In genomic region chr5:37727238-37727637, GRCh38 we compare ENCODE assay signal across 9 cellular contexts.
"Had no signal": no experiment of that assay in that cellular context is flagged by ENCODE, and none has a peak within 500 bp of the region (broad histone marks: within the 10 kb centered on the region; RNA-seq: fewer than 3 reads in every experiment).

No MANE protein-coding gene starts in this region.

- H3K27ac Mint-ChIP-seq: GM23338, H9, HFFc6 had no signal

- H3K4me3 Mint-ChIP-seq: GM23338, H9, HFFc6 had no signal

- H3K9me3 ChIP-seq: HAP-1 had no signal

- H3K4me1 ChIP-seq: HAP-1 had no signal

- ATAC-seq: GM23338, HCT116 had no signal

- H3K4me3 ChIP-seq: GM23248, GM23338, HAP-1 had no signal

- H3K9me3 Mint-ChIP-seq: GM23338, H9, HFFc6 had no signal

- DNase-seq: GM23248, GOT3, H7, H9, HCEC 1CT, HFFc6 had no signal

- H3K27ac ChIP-seq: GM23248 had no signal
